In genomic region chr3:8500208-8500961, GRCh38 we compare ENCODE assay signal across 8 cellular contexts. TPM values are rescaled to one million over a fixed set of nuclear protein-coding genes. Genes with fewer than 3 reads are reported as not detected.
A peak's percentile ranks its signal among the peaks of the same experiment; 100 is the strongest.
DNase-seq lines count a peak whose midpoint lies in the region; ATAC-seq, FAIRE-seq and TF ChIP-seq lines count a peak whose summit lies in the region.

No MANE protein-coding gene starts in this region.

- H3K9me3 ChIP-seq in breast epithelium, result no peaks in the 10 kb centered on the region
- no peaks in the 10 kb centered on the region for H3K9me3 ChIP-seq in HepG2 (ENCODE audit: low read length)

- intact Hi-C loops in breast epithelium (cut with DNase I; ENCODE audit: low total_unique reads), result no loop called here
- intact Hi-C loops in HepG2 (cut with micrococcal nuclease; ENCODE audit: unreplicated experiment), result loop anchor here (10.0 kb wide), 1 partner anchor 104 kb away; no protein-coding TSS in a partner anchor

- H3K4me1 ChIP-seq in breast epithelium (peaks cover 4 to 9% of the 10 kb centered on the region in 2 donors), HepG2 (ENCODE audit: insufficient read depth, low read length) (peaks cover 70% of the 10 kb centered on the region)

- in situ Hi-C loops in HepG2 (cut with HindIII; ENCODE audit: extremely low pct_ligation_motif_present, low pct_unique_long_range_greater_than_20kb), result loop anchor here (5.0 kb wide), 1 partner anchor 58 kb away; no protein-coding TSS in a partner anchor

- no peaks in the 10 kb centered on the region for H3K27me3 ChIP-seq in breast epithelium
- no peaks in the 10 kb centered on the region for H3K27me3 ChIP-seq in HepG2 (ENCODE audit: control insufficient read depth in 1 of 2, insufficient read depth in 2 of 2, low read length in 2 of 2)

- CTCF ChIA-PET in HepG2 (lab: Yijun Ruan, JAX; ENCODE audit: low intra/inter-chr PET ratio, low total read pairs), result no interaction called here

- ATAC-seq in HepG2, result peak; percentile 9
- no peak for ATAC-seq in HG03565 (IDR thresholded peaks at IDR 0.05; ENCODE audit: unreplicated experiment)

- H3K36me3 ChIP-seq in breast epithelium, result no peaks in the 10 kb centered on the region
- H3K36me3 ChIP-seq in HepG2 (replicated peaks in 1 of 2; ENCODE audit: control insufficient read depth in 1 of 2, insufficient read depth in 2 of 2, low read length in 2 of 2), result no peaks in the 10 kb centered on the region

- H3K4me3 ChIP-seq in breast epithelium (peak overlapping the region in 2 of 3 donors; percentile 55 to 75), HepG2 (replicated peaks in 1 of 3; ENCODE audit: insufficient read depth in 1 of 3, low read depth in 2 of 3, low read length in 3 of 3) (peak overlapping the region; percentile 13 to 55 (median 29))

- no peak for FAIRE-seq in HepG2 (lab: Jason Lieb, UNC)

- no peak for TF ChIP-seq EP300 in HepG2 (IDR thresholded peaks at IDR 0.05; ENCODE audit: low read depth in 2 of 2, low read length in 2 of 2)
- no peak for TF ChIP-seq EP300 in HepG2 (CRISPR knock-in tag; IDR thresholded peaks at IDR 0.05; ENCODE audit: borderline replicate concordance)

- peak overlapping the region; percentile 77 for H3K9ac ChIP-seq in HepG2 (ENCODE audit: insufficient read depth, low read depth, low read length)

- TF ChIP-seq POLR2A in breast epithelium (IDR thresholded peaks at IDR 0.05) (no peak), HepG2 (IDR thresholded peaks at IDR 0.05; ENCODE audit: insufficient read depth in 1 of 2, low read depth in 2 of 2, low read length in 2 of 2) (no peak)

- TF ChIP-seq CTCF in breast epithelium (IDR thresholded peaks at IDR 0.05) (no peak), HepG2 (CRISPR knock-in tag; IDR thresholded peaks at IDR 0.05) (no peak)

- TSS peak; percentile 84 for BruUV-seq in HepG2 (replicated peaks; lab: Mats Ljungman, UMichigan)

- no peaks in the 10 kb centered on the region for H4K20me1 ChIP-seq in HepG2 (ENCODE audit: insufficient read depth, low read length)

- TF ChIP-seq RAD21 in HepG2 (CRISPR knock-in tag; IDR thresholded peaks at IDR 0.05), result no peak

- peak overlapping the region; percentile 93 to 95 for H3K27ac ChIP-seq in breast epithelium
- peak overlapping the region; percentile 69 for H3K27ac ChIP-seq in HepG2 (ENCODE audit: extremely low read length, insufficient read depth, low read length)
- H3K27ac ChIP-seq in substantia nigra (ENCODE audit: low read depth, low read length, poor library complexity, severe bottlenecking), result peak overlapping the region; percentile 95

- no peak overlapping the region for H2AFZ ChIP-seq in HepG2 (ENCODE audit: low read length)

- WGBS in HepG2 (ENCODE audit: low lambda C conversion rate), result 10% methylated on average over 6 of the region's 9 CpGs

- DNase-seq in DMS53 (lab: John Stamatoyannopoulos, UW), result peak; percentile 33
- DNase-seq in DMS53 treated with DMSO at 0.1 percent for 48 hours (lab: John Stamatoyannopoulos, UW; ENCODE audit: unreplicated experiment), result no peak
- DNase-seq in breast epithelium (ENCODE audit: low spot score in 2 of 2), result peak in 1 of 2 donors; percentile 70
- peak; percentile 87 for DNase-seq in HepG2 (ENCODE audit: low spot score)
- peak in 40 of 49 donors; percentile 5 to 78 (median 44) for DNase-seq in substantia nigra (lab: John Stamatoyannopoulos, UW)
- no peak for DNase-seq in COR-L47 (lab: John Stamatoyannopoulos, UW)
- DNase-seq in T-helper 9 cell, result no peak

- peak overlapping the region; percentile 79 for H3K4me2 ChIP-seq in HepG2 (ENCODE audit: low read depth, low read length)

- POLR2A ChIA-PET in HepG2 (lab: Yijun Ruan, JAX), result interaction anchor here (1.0 to 3.8 kb wide), 4 partner anchors 9 to 148 kb away, joined by 3 to 42 read pairs (median 15); no protein-coding TSS in a partner anchor

- H3K79me2 ChIP-seq in HepG2 (ENCODE audit: insufficient read depth, low read length), result no peaks in the 10 kb centered on the region

TF ChIP-seq in HepG2, 621 proteins besides CTCF, POLR2A, EP300 and RAD21:
- TF ChIP-seq TEAD3 (CRISPR knock-in tag; optimal IDR thresholded peaks at IDR 0.05; ENCODE audit: borderline replicate concordance) (peak; percentile 53), AGO2 (optimal IDR thresholded peaks at IDR 0.05; ENCODE audit: low read depth, low read length) (no peak), ZNF230 (CRISPR knock-in tag; IDR thresholded peaks at IDR 0.05) (peak; percentile 93), ZNF670 (CRISPR knock-in tag; IDR thresholded peaks at IDR 0.05; ENCODE audit: borderline replicate concordance) (peak; percentile 33; the same call in 1 of the 2 replicates), PHF21A (CRISPR knock-in tag; IDR thresholded peaks at IDR 0.05) (0 out of 2 replicates have a peak, but pooled peaks have one; percentile 30), KDM5A (IDR thresholded peaks at IDR 0.05; ENCODE audit: borderline replicate concordance, low read length) (no peak), NR2F6 (IDR thresholded peaks at IDR 0.05) (no peak), NR2F6 (CRISPR knock-in tag; IDR thresholded peaks at IDR 0.05) (peak; percentile 11; the same call in 1 of the 2 replicates)

RNA-seq across cellular contexts. Expression of gene LMCD1, which starts 1.2 kb away (rescaled TPM):
- total RNA-seq in breast epithelium (100 to 1,000 TPM in 2 of 3 donors, 10 to 100 TPM in 1; 53.0 to 228 (median 105) TPM), HepG2 (2016; rRNA removed; fragmentation: Illumina TruSeq; extraction: Trizol) (6.1 and 6.2 TPM in 2 replicates)
- total RNA-seq in HepG2 (2016; cell fraction: cytosol; rRNA removed; fragmentation: Illumina TruSeq; extraction: Trizol; ENCODE audit: low read depth), result 1.7 and 2.4 TPM in 2 replicates
- total RNA-seq in HepG2 (2016; cell fraction: insoluble cytoplasmic fraction; rRNA removed; fragmentation: Illumina TruSeq; extraction: Trizol), result 5.4 and 5.9 TPM in 2 replicates
- 4.3 and 4.7 TPM in 2 replicates for total RNA-seq in HepG2 (2016; cell fraction: membrane; rRNA removed; fragmentation: Illumina TruSeq; extraction: Trizol)
- total RNA-seq in HepG2 (2016; cell fraction: nucleus; rRNA removed; fragmentation: Illumina TruSeq; extraction: Trizol), result 3.8 and 6.4 TPM in 2 replicates
- polyA plus RNA-seq in HepG2 (2011; rRNA removed), result 6.1 and 7.1 TPM in 2 replicates
- polyA plus RNA-seq in HepG2 (2011; cell fraction: cytosol; rRNA removed), result 5.3 and 8.6 TPM in 2 replicates
- 4.5 and 4.6 TPM in 2 replicates for polyA plus RNA-seq in HepG2 (2011; cell fraction: nucleus; rRNA removed)
- polyA plus RNA-seq in HepG2 (2012), result 8.2 and 10.5 TPM in 2 replicates
- 1.5 and 2.2 TPM in 2 replicates for polyA plus RNA-seq in HepG2 (2016; cell fraction: cytosol; fragmentation: Illumina TruSeq; extraction: Trizol; ENCODE audit: low read depth)
- 6.6 and 6.8 TPM in 2 replicates for polyA plus RNA-seq in HepG2 (2016; cell fraction: insoluble cytoplasmic fraction; fragmentation: Illumina TruSeq; extraction: Trizol; ENCODE audit: low read depth)
- 3.0 and 3.5 TPM in 2 replicates for polyA plus RNA-seq in HepG2 (2016; cell fraction: membrane; fragmentation: Illumina TruSeq; extraction: Trizol; ENCODE audit: low read depth)
- 3.4 and 4.0 TPM in 2 replicates for polyA plus RNA-seq in HepG2 (2016; cell fraction: nucleus; fragmentation: Illumina TruSeq; extraction: Trizol; ENCODE audit: insufficient read depth, low read depth)
- polyA minus RNA-seq in HepG2 (2011; rRNA and poly(A)+ RNA removed; ENCODE audit: low replicate concordance), result 0.09 and 5.2 TPM in 2 replicates
- 3.3 and 4.0 TPM in 2 replicates for polyA minus RNA-seq in HepG2 (2011; cell fraction: cytosol; rRNA and poly(A)+ RNA removed)
- polyA minus RNA-seq in HepG2 (2011; cell fraction: nucleus; rRNA and poly(A)+ RNA removed), result 4.4 and 9.5 TPM in 2 replicates

Comparison
In these comparisons a context has a peak if more than half of its experiments do, and no peak if none do; other contexts are left out.
1. DNase-seq: peak in DMS53 (single experiment), HepG2 (single experiment) and substantia nigra (40 of 49); none in DMS53 treated with DMSO at 0.1 percent for 48 hours (single experiment), COR-L47 (single experiment) and T-helper 9 cell (single experiment).
2. RNA of gene LMCD1, which starts 1.2 kb away (total RNA-seq): 53.0 to 228 TPM in breast epithelium; 1.7 to 6.4 TPM in HepG2; every median in the first group is over 4 times any median in the second.
3. Peak in every context shown above with its lines, with median percentiles within 50 percentile points of each other: H3K27ac ChIP-seq.